In genomic region chr6:125356888-125357287, GRCh38 we compare ENCODE assay signal across 13 cellular contexts. TPM values are rescaled to one million over a fixed set of nuclear protein-coding genes. Genes with fewer than 3 reads are reported as not detected.
DNase-seq lines count a peak whose midpoint lies in the region; ATAC-seq and TF ChIP-seq lines count a peak whose summit lies in the region.
"Had no signal": no experiment of that assay in that cellular context is flagged by ENCODE, and none has a peak within 500 bp of the region (broad histone marks: within the 10 kb centered on the region; RNA-seq: fewer than 3 reads in every experiment).

No MANE protein-coding gene starts in this region.

- H3K27ac ChIP-seq in right lobe of liver = no peak overlapping the region
- H3K27ac ChIP-seq: C4-2B, VCaP had no signal

- H3K4me1 Mint-ChIP-seq in memory B cell = peaks cover 13% of the 10 kb centered on the region
- peaks cover 0 to 12% (median 2%) of the 10 kb centered on the region in 4 donors for H3K4me1 Mint-ChIP-seq in naive thymus-derived CD8-positive, alpha-beta T cell

- intact Hi-C loops in right lobe of liver (cut with DNase I) = no loop called here

- TF ChIP-seq POLR2A in erythroblast (IDR thresholded peaks at IDR 0.05; ENCODE audit: low read length) = no peak
- no peak for TF ChIP-seq POLR2A in right lobe of liver (IDR thresholded peaks at IDR 0.05)

- no peak for TF ChIP-seq CTCF in right lobe of liver (IDR thresholded peaks at IDR 0.05)

- no peaks in the 10 kb centered on the region for H3K9me3 Mint-ChIP-seq in memory B cell
- H3K9me3 Mint-ChIP-seq in naive thymus-derived CD8-positive, alpha-beta T cell = no peaks in the 10 kb centered on the region

- no peaks in the 10 kb centered on the region for H3K27me3 ChIP-seq in right lobe of liver

- H3K4me1 ChIP-seq in right lobe of liver = no peaks in the 10 kb centered on the region

- H3K36me3 ChIP-seq in right lobe of liver = no peaks in the 10 kb centered on the region

- H3K27ac Mint-ChIP-seq in memory B cell = no peak overlapping the region
- H3K27ac Mint-ChIP-seq in naive thymus-derived CD8-positive, alpha-beta T cell = no peak overlapping the region

- H3K4me3 ChIP-seq in right lobe of liver = no peak overlapping the region

- H3K4me3 Mint-ChIP-seq in memory B cell = no peak overlapping the region
- H3K4me3 Mint-ChIP-seq in naive thymus-derived CD8-positive, alpha-beta T cell = no peak overlapping the region

- ATAC-seq in GM18867 (IDR thresholded peaks at IDR 0.05; ENCODE audit: unreplicated experiment) = peak; percentile 66
- ATAC-seq in GM21717 (IDR thresholded peaks at IDR 0.05; ENCODE audit: unreplicated experiment) = peak; percentile 75
- peak; percentile 48 for ATAC-seq in HG03103 (IDR thresholded peaks at IDR 0.05; ENCODE audit: low read depth, unreplicated experiment)
- peak; percentile 42 for ATAC-seq in memory B cell (ENCODE audit: low read depth)
- ATAC-seq in naive thymus-derived CD8-positive, alpha-beta T cell = no peak
- ATAC-seq in right lobe of liver = no peak
- ATAC-seq: Right ventricle myocardium inferior had no signal

- H3K9me3 ChIP-seq in right lobe of liver = no peaks in the 10 kb centered on the region

- WGBS in right lobe of liver (ENCODE audit: insufficient coverage, low coverage, low lambda C conversion rate, missing lambda C conversion rate) = 50% methylated on average over 4 of the region's 5 CpGs

- H3K36me3 Mint-ChIP-seq in memory B cell = no peaks in the 10 kb centered on the region
- no peaks in the 10 kb centered on the region for H3K36me3 Mint-ChIP-seq in naive thymus-derived CD8-positive, alpha-beta T cell

- no peak for DNase-seq in memory B cell (ENCODE audit: low spot score in 2 of 2)
- no peak for DNase-seq in naive thymus-derived CD8-positive, alpha-beta T cell
- no peak for DNase-seq in T-helper 2 cell
- DNase-seq in erythroblast (lab: John Stamatoyannopoulos, UW) = no peak
- no peak for DNase-seq in right lobe of liver
- DNase-seq: effector CD4-positive, alpha-beta T cell; NCI-H524 had no signal

- POLR2A ChIA-PET in naive thymus-derived CD8-positive, alpha-beta T cell (lab: Charles Lee) = no interaction called here

- peaks cover 14% of the 10 kb centered on the region for H3K27me3 Mint-ChIP-seq in memory B cell
- H3K27me3 Mint-ChIP-seq in naive thymus-derived CD8-positive, alpha-beta T cell = peaks cover 8 to 25% (median 15%) of the 10 kb centered on the region in 5 donors

RNA-seq across cellular contexts. Expression of gene HDDC2, which starts 55.1 kb away (rescaled TPM):
- 10 to 100 TPM; 62.9 to 69.6 TPM for total RNA-seq in naive thymus-derived CD8-positive, alpha-beta T cell
- polyA plus RNA-seq in naive thymus-derived CD8-positive, alpha-beta T cell = 100 to 1,000 TPM; 118 to 134 (median 119) TPM
- 10 to 100 TPM in 3 of 6 experiments, 1 to 10 TPM in 3; 6.8 to 15.6 (median 9.5) TPM for total RNA-seq in right lobe of liver

Comparison
In these comparisons a context has a peak if more than half of its experiments do, and no peak if none do; other contexts are left out.
1. ATAC-seq: peak in GM18867 (single experiment), GM21717 (single experiment), HG03103 (single experiment) and memory B cell (single experiment); none in naive thymus-derived CD8-positive, alpha-beta T cell (0 of 2) and right lobe of liver (0 of 4).